Comparison of ENCODE assay signal across 20 cellular contexts in the genomic region with DNA sequence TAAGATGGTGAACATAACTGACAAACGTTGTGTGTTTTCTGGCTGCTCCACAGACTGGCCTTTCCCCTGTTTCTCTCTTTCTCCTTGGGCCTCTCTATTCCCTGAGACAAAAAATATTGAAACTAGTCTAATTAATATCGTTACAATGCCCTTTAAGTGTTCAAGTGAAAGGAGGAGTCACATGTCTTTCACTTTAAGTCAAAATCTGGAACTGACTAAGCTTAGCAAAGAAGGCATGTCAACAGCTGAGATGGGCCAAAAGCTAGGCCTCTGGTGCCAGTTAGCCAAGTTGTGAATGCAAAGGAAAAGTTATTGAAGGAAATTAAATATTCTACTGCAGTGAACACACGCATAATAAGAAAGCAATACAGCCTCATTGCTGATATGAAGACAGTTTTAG. TPM values are rescaled to one million over a fixed set of nuclear protein-coding genes. Genes with fewer than 3 reads are reported as not detected.
"Had no signal": no experiment of that assay in that cellular context is flagged by ENCODE, and none has a peak within 500 bp of the region (broad histone marks: within the 10 kb centered on the region; RNA-seq: fewer than 3 reads in every experiment).

No MANE protein-coding gene starts in this region.

- H3K27ac ChIP-seq: body of pancreas, hepatocyte, parathyroid adenoma, tibial artery, uterus had no signal

- H3K36me3 ChIP-seq: tibial artery, uterus had no signal

- H2AFZ ChIP-seq: hepatocyte, parathyroid adenoma had no signal

- H3K9me3 Mint-ChIP-seq: activated CD4-positive, alpha-beta memory T cell treated with anti-CD3 and anti-CD28 coated beads for 36 hours; activated naive CD4-positive, alpha-beta T cell treated with anti-CD3 and anti-CD28 coated beads, Interleukin-2, amount 10 ng/mL, durations not matched to agents 7 days and 5 days; effector memory CD8-positive, alpha-beta T cell had no signal

- ATAC-seq: body of pancreas; effector memory CD8-positive, alpha-beta T cell; T-helper 17 cell; WTC11 had no signal

- H3K36me3 Mint-ChIP-seq: activated CD4-positive, alpha-beta memory T cell treated with anti-CD3 and anti-CD28 coated beads for 36 hours; activated naive CD4-positive, alpha-beta T cell treated with anti-CD3 and anti-CD28 coated beads, Interleukin-2, amount 10 ng/mL, durations not matched to agents 7 days and 5 days; mesothelial cell of epicardium; WTC11 had no signal

- DNase-seq: activated CD4-positive, alpha-beta memory T cell treated with anti-CD3 and anti-CD28 coated beads for 36 hours; activated CD8-positive, alpha-beta memory T cell treated with anti-CD3 and anti-CD28 coated beads, Interleukin-2, amount 50 U/mL, for 48 hours; activated naive CD4-positive, alpha-beta T cell treated with anti-CD3 and anti-CD28 coated beads, Interleukin-2, amount 10 ng/mL, durations not matched to agents 7 days and 5 days; amniotic stem cell; body of pancreas; effector memory CD8-positive, alpha-beta T cell; retina; stimulated activated CD4-positive, alpha-beta T cell treated with anti-CD3 and anti-CD28 coated beads, Interleukin-4, amount 100 ng/mL, for 1 hour; T-helper 17 cell; tibial artery; uterus had no signal

- H3K4me1 Mint-ChIP-seq: activated naive CD4-positive, alpha-beta T cell treated with anti-CD3 and anti-CD28 coated beads, Interleukin-2, amount 10 ng/mL, durations not matched to agents 7 days and 5 days; mesothelial cell of epicardium; T-helper 17 cell; WTC11 had no signal

- H3K27me3 Mint-ChIP-seq: activated naive CD4-positive, alpha-beta T cell treated with anti-CD3 and anti-CD28 coated beads, Interleukin-2, amount 10 ng/mL, durations not matched to agents 7 days and 5 days; central memory CD8-positive, alpha-beta T cell; effector memory CD8-positive, alpha-beta T cell had no signal

- H3K4me3 ChIP-seq: body of pancreas, hepatocyte, tibial artery, uterus had no signal

- H3K4me2 ChIP-seq: hepatocyte had no signal

- H3K4me1 ChIP-seq: body of pancreas, parathyroid adenoma, tibial artery, uterus had no signal

- H3K27me3 ChIP-seq: body of pancreas, hepatocyte, tibial artery, uterus had no signal

- H3K4me3 Mint-ChIP-seq: activated CD4-positive, alpha-beta memory T cell treated with anti-CD3 and anti-CD28 coated beads for 36 hours; activated naive CD4-positive, alpha-beta T cell treated with anti-CD3 and anti-CD28 coated beads, Interleukin-2, amount 10 ng/mL, durations not matched to agents 7 days and 5 days; central memory CD8-positive, alpha-beta T cell; effector memory CD8-positive, alpha-beta T cell; mesothelial cell of epicardium; T-helper 17 cell; WTC11 had no signal

- H3K79me2 ChIP-seq: hepatocyte, parathyroid adenoma had no signal

- H3K27ac Mint-ChIP-seq: activated CD4-positive, alpha-beta memory T cell treated with anti-CD3 and anti-CD28 coated beads for 36 hours; activated naive CD4-positive, alpha-beta T cell treated with anti-CD3 and anti-CD28 coated beads, Interleukin-2, amount 10 ng/mL, durations not matched to agents 7 days and 5 days; effector memory CD8-positive, alpha-beta T cell; mesothelial cell of epicardium; T-helper 17 cell; WTC11 had no signal

- H3K9ac ChIP-seq: parathyroid adenoma had no signal

- H3K9me3 ChIP-seq: tibial artery, uterus had no signal

RNA-seq across cellular contexts. Expression of gene FCRL3, which starts 32.2 kb away (rescaled TPM):
- total RNA-seq: body of pancreas, epithelial cell of proximal tubule, hepatocyte, kidney epithelial cell, lower leg skin, mesothelial cell of epicardium, myocyte, WTC11 had no signal

RNA-seq across cellular contexts. Expression of gene FCRL2, which starts 44.2 kb away (rescaled TPM):
- total RNA-seq: activated CD4-positive, alpha-beta memory T cell treated with anti-CD3 and anti-CD28 coated beads for 36 hours; body of pancreas; epithelial cell of proximal tubule; kidney epithelial cell; lower leg skin; mesothelial cell of epicardium; myocyte; WTC11 had no signal
